ENCODE assay signal across 17 cellular contexts in the genomic region with DNA sequence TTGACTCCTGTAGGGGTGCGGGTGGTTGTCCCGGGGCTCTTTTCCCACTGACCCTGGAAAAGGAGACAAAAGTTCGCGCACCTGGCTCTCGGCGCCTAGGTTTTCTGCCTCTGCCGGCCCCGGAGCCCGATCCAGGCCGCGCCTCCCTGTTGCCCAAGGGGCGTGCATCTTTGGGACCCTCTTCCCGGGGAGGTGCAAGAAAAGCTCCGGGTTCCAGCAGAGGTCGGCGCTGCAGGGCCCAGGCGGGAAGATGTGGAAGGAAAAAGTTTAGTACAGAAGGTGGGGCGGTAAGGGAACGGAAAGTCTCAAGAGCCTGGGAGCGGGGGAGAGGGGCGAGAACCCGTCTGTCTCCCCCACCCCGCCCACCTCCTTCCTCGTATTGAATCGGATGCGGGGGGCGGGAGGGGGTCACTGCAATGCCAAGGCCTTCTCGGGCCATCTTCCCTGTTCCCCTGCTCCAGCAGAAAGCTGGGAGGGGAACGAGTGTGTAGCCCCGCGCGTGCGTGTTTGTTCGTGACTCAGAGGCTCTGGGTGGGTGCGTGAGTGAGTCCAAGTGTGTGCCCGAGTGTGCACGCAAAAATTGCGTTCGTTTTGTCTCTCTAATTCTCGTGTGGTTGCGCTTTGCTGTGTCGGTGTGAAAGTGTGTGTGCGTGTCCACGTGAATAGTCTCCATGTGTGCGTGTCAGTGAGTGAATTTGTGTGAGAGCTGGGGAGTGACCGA. TPM values are rescaled to one million over a fixed set of nuclear protein-coding genes. Genes with fewer than 3 reads are reported as not detected.
DNase-seq lines count a peak whose midpoint lies in the region; ATAC-seq, FAIRE-seq and TF ChIP-seq lines count a peak whose summit lies in the region.
"Had no signal": no experiment of that assay in that cellular context is flagged by ENCODE, and none has a peak within 500 bp of the region (broad histone marks: within the 10 kb centered on the region; RNA-seq: fewer than 3 reads in every experiment).

No MANE protein-coding gene starts in this region.

- H2BK12ac ChIP-seq in H1 (ENCODE audit: low read depth, low read length) = peak overlapping the region; percentile 99; the same call in 1 of the 2 replicates

- H3K4me3 Mint-ChIP-seq in nephron progenitor cell = peak overlapping the region; percentile 59

- no peaks in the 10 kb centered on the region for H3K79me1 ChIP-seq in H1 (ENCODE audit: low read depth, low read length)

- H4K91ac ChIP-seq in H1 (replicated peaks; ENCODE audit: insufficient read length, low read length) = no peak overlapping the region

- TF ChIP-seq CTCF in AG10803 (conservative IDR thresholded peaks at IDR 0.05; ENCODE audit: low read length) (no peak), H1 (IDR thresholded peaks at IDR 0.05; ENCODE audit: control extremely low read depth in 1 of 3, insufficient read depth in 1 of 3, low read depth in 1 of 3, low read length in 3 of 3) (no peak), nephron progenitor cell (IDR thresholded peaks at IDR 0.05) (no peak)

- H3K27ac ChIP-seq in H1 (ENCODE audit: low read depth, low read length) = no peak overlapping the region
- H3K27ac ChIP-seq: BLaER1 treated with 17β-estradiol and CSF1 and Interleukin-3, amounts not matched to agents 10 nM and 100 nM; esophagus squamous epithelium; uterus had no signal

- peaks cover 98% of the 10 kb centered on the region for H3K27me3 ChIP-seq in H7 (ENCODE audit: control insufficient read depth, insufficient read depth, low read length)
- peaks cover 88 to 100% (median 96%) of the 10 kb centered on the region in 4 experiments for H3K27me3 ChIP-seq in H1 (replicated peaks in 1 of 4; ENCODE audit: control insufficient read depth in 3 of 4, extremely low read depth in 1 of 4, insufficient read depth in 3 of 4, low read length in 3 of 4)

- peak overlapping the region; percentile 78; the same call in 1 of the 2 replicates for H3K18ac ChIP-seq in H1 (ENCODE audit: extremely low read depth, low read length)

- H3K14ac ChIP-seq in H1 (ENCODE audit: insufficient read length) = no peak overlapping the region

- no peak for TF ChIP-seq EP300 in H1 (IDR thresholded peaks at IDR 0.05; ENCODE audit: borderline replicate concordance in 1 of 2, low read depth in 2 of 2, low read length in 2 of 2)

- H3K9me3 ChIP-seq in H1 (ENCODE audit: insufficient read depth in 2 of 2, low read depth in 1 of 2, low read length in 1 of 2) = no peaks in the 10 kb centered on the region
- H3K9me3 ChIP-seq: esophagus squamous epithelium, uterus had no signal

- H4K20me1 ChIP-seq in H1 (replicated peaks in 1 of 2; ENCODE audit: control insufficient read depth in 1 of 2, insufficient read depth in 2 of 2, low read length in 2 of 2) = peaks cover 21 to 30% of the 10 kb centered on the region in 2 experiments

- DNase-seq in AG10803 (ENCODE audit: low read depth) (no peak), H7 (peak; percentile 76), H1 (ENCODE audit: low read depth in 1 of 2, low spot score in 2 of 2) (peak in 1 of 2 experiments; percentile 65), nephron progenitor cell (no peak), COLO668 (lab: John Stamatoyannopoulos, UW; ENCODE audit: unreplicated experiment) (no peak), NCI-H1417 treated with DMSO at 0.1 percent for 48 hours (lab: John Stamatoyannopoulos, UW) (no peak)
- DNase-seq in stimulated activated CD4-positive, alpha-beta T cell treated with anti-CD3 and anti-CD28 coated beads, Interleukin-2, amount 100 ng/mL, for 48 hours = no peak
- DNase-seq: esophagus squamous epithelium, Karpas-422, NCI-H1930, posterior cingulate gyrus, uterus had no signal

- H2AK5ac ChIP-seq in H1 (ENCODE audit: low read depth, low read length) = no peak overlapping the region

- TF ChIP-seq POLR2A in H1 (IDR thresholded peaks at IDR 0.05; ENCODE audit: control extremely low read depth in 1 of 2, low read depth in 2 of 2, low read length in 2 of 2) = no peak

- H3K27me3 Mint-ChIP-seq in nephron progenitor cell (ENCODE audit: low read depth, poor library complexity) = peaks cover 100% of the 10 kb centered on the region

- no peaks in the 10 kb centered on the region for H3K79me2 ChIP-seq in H1 (ENCODE audit: control insufficient read depth in 1 of 2, insufficient read depth in 2 of 2, low read length in 2 of 2)

- 3% methylated on average over 34 of the region's 46 CpGs; no CpG with 5 or more reads in 1 of the 2 experiments for WGBS in H1 (ENCODE audit: extremely low coverage in 1 of 2, insufficient coverage in 1 of 2, insufficient read length in 1 of 2, insufficient replicate concordance in 2 of 2, low coverage in 1 of 2, low lambda C conversion rate in 2 of 2, missing lambda C conversion rate in 1 of 2), 2 experiments

- no peak for FAIRE-seq in H1 (lab: Jason Lieb, UNC)
- FAIRE-seq: colon, TTC549 had no signal

- H2BK120ac ChIP-seq in H1 (replicated peaks; ENCODE audit: low read depth, low read length) = no peak overlapping the region

- H3K4me3 ChIP-seq in AG10803 (ENCODE audit: low read length) = peak overlapping the region; percentile 38
- no peak overlapping the region; the same call in 1 of the 2 replicates for H3K4me3 ChIP-seq in H7 (ENCODE audit: insufficient read depth, low read depth, low read length)
- H3K4me3 ChIP-seq in H1 (ENCODE audit: extremely low read depth in 1 of 4, insufficient read depth in 2 of 4, low read depth in 3 of 4, low read length in 4 of 4) = peak overlapping the region in 1 of 4 experiments; percentile 56; a peak in 4 of 8 replicates
- H3K4me3 ChIP-seq: esophagus squamous epithelium, uterus had no signal

- no peak overlapping the region for H3K23ac ChIP-seq in H1 (ENCODE audit: insufficient read length)

- H3K4me1 ChIP-seq in H1 (replicated peaks in 1 of 4; ENCODE audit: control insufficient read depth in 3 of 4, insufficient read depth in 4 of 4, low read length in 3 of 4) = peaks cover 2 to 58% (median 35%) of the 10 kb centered on the region in 4 experiments

- H3K36me3 ChIP-seq in H7 (replicated peaks; ENCODE audit: control insufficient read depth, insufficient read depth, low read length) (no peaks in the 10 kb centered on the region), H1 (ENCODE audit: control insufficient read depth in 2 of 4, insufficient read depth in 4 of 4, low read length in 3 of 4) (peaks cover 0 to 10% (median 0%) of the 10 kb centered on the region in 4 experiments; a peak in 1 of 8 replicates)
- H3K36me3 ChIP-seq: BLaER1 treated with 17β-estradiol and CSF1 and Interleukin-3, amounts not matched to agents 10 nM and 100 nM; esophagus squamous epithelium; uterus had no signal

- POLR2A ChIA-PET in H1 (lab: Charles Lee; ENCODE audit: partially characterized antibody) = interaction anchor here (0.7 to 1.9 kb wide), 3 partner anchors 9 to 19 kb away, joined by 4 to 10 read pairs (median 5); no protein-coding TSS in a partner anchor

- peak overlapping the region; percentile 65 to 71 for H3K4me2 ChIP-seq in H1 (ENCODE audit: insufficient read depth in 1 of 2, low read depth in 2 of 2, low read length in 2 of 2)
- H3K4me2 ChIP-seq: BLaER1 treated with 17β-estradiol and CSF1 and Interleukin-3, amounts not matched to agents 10 nM and 100 nM had no signal

- ATAC-seq in HG02870 (IDR thresholded peaks at IDR 0.05; ENCODE audit: unreplicated experiment) = no peak
- ATAC-seq: Right ventricle myocardium inferior had no signal

- peak overlapping the region; percentile 37; the same call in 1 of the 2 replicates for H4K8ac ChIP-seq in H1 (ENCODE audit: extremely low read depth, insufficient read depth, low read length)

- CTCF ChIA-PET in H1 (lab: Charles Lee; ENCODE audit: partially characterized antibody) = interaction anchor here (1.2 to 7.4 kb wide), 11 partner anchors 9 to 575 kb away, joined by 3 to 84 read pairs (median 4); partner anchors contain the start of gene EN1

- no peak overlapping the region for H4K5ac ChIP-seq in H1 (ENCODE audit: insufficient read length, low read depth, low read length)

- H3K9ac ChIP-seq in H1 (replicated peaks in 1 of 4; ENCODE audit: extremely low read depth in 1 of 4, low read depth in 3 of 4, low read length in 3 of 4) = no peak overlapping the region
- H3K9ac ChIP-seq: BLaER1 treated with 17β-estradiol and CSF1 and Interleukin-3, amounts not matched to agents 10 nM and 100 nM had no signal

- no peaks in the 10 kb centered on the region for H3K36me3 Mint-ChIP-seq in nephron progenitor cell (ENCODE audit: low read depth)

- no peak overlapping the region for H2BK5ac ChIP-seq in H1 (ENCODE audit: low read depth, low read length)

- peaks cover 4% of the 10 kb centered on the region for H3K9me3 Mint-ChIP-seq in nephron progenitor cell

- peak overlapping the region; percentile 88; the same call in 1 of the 2 replicates for H2BK15ac ChIP-seq in H1 (ENCODE audit: low read length)

- H2BK20ac ChIP-seq in H1 (ENCODE audit: low read length) = 0 out of 2 replicates have a peak overlapping the region, but pooled peaks have one; percentile 66

- no peak overlapping the region for H2AFZ ChIP-seq in H1 (ENCODE audit: low read length)

- H3K27ac Mint-ChIP-seq in nephron progenitor cell = no peak overlapping the region

- H3K56ac ChIP-seq in H1 (replicated peaks; ENCODE audit: insufficient read length, low read depth, low read length) = no peak overlapping the region

- H3K4me1 Mint-ChIP-seq in nephron progenitor cell = peaks cover 45% of the 10 kb centered on the region

- no peak for TF ChIP-seq RAD21 in H1 (IDR thresholded peaks at IDR 0.05 in 1 of 2, conservative IDR thresholded peaks at IDR 0.05 in 1 of 2; ENCODE audit: low read depth in 2 of 2, low read length in 2 of 2)

- H3K4ac ChIP-seq in H1 (replicated peaks; ENCODE audit: insufficient read length, low read depth, low read length) = peak overlapping the region; percentile 32

- H3K23me2 ChIP-seq in H1 (ENCODE audit: low read depth, low read length) = peaks cover 3% of the 10 kb centered on the region; the same call in 1 of the 2 replicates

TF ChIP-seq in H1, 55 proteins besides CTCF, POLR2A, EP300 and RAD21 (continues in another document):
- TF ChIP-seq RNF2 (IDR thresholded peaks at IDR 0.05; ENCODE audit: borderline replicate concordance, low read depth, low read length, missing control alignments, poor library complexity, severe bottlenecking) (peak; percentile 18), BACH1 (IDR thresholded peaks at IDR 0.05; ENCODE audit: low read length) (0 out of 2 replicates have a peak, but pooled peaks have one; percentile 34)

RNA-seq across cellular contexts. Expression of gene EN1, which starts 6.4 kb away (rescaled TPM):
- not detected in 2 replicates for total RNA-seq in H7 (2014; rRNA removed; shearing (Covaris generic))
- not detected in 2 replicates for total RNA-seq in H1 (2021; fragmentation: NEBNext Ultra II Directional; extraction: Animal tissue kit (Norgen Biotek cat#: 25700))
- not detected in 2 replicates for polyA plus RNA-seq in H1 (2011; rRNA removed)
- not detected for polyA plus RNA-seq in H1 (2011; cell fraction: cytosol; rRNA removed)
- polyA plus RNA-seq in H1 (2011; cell fraction: nucleus; rRNA removed) = not detected
- 0.48 TPM in 1 of 4 replicates, not detected in the others for polyA plus RNA-seq in H1 (2012, experiment 1 of 2)
- not detected for polyA plus RNA-seq in H1 (2012, experiment 2 of 2)
- not detected for polyA plus RNA-seq in H1 (2013, experiment 1 of 2)
- 0.04 TPM for polyA plus RNA-seq in H1 (2013, experiment 2 of 2)
- polyA minus RNA-seq in H1 (2011; rRNA and poly(A)+ RNA removed) = not detected in 2 replicates
- polyA minus RNA-seq in H1 (2011; cell fraction: cytosol; rRNA and poly(A)+ RNA removed) = not detected
- not detected for polyA minus RNA-seq in H1 (2011; cell fraction: nucleus; rRNA and poly(A)+ RNA removed)
- total RNA-seq: esophagus squamous epithelium, Right ventricle myocardium inferior, uterus had no signal
